In genomic region chr9:20684035-20684864, GRCh38 we compare ENCODE assay signal across 8 cellular contexts. TPM values are rescaled to one million over a fixed set of nuclear protein-coding genes. Genes with fewer than 3 reads are reported as not detected.
A peak's percentile ranks its signal among the peaks of the same experiment; 100 is the strongest.
DNase-seq lines count a peak whose midpoint lies in the region; ATAC-seq, FAIRE-seq and TF ChIP-seq lines count a peak whose summit lies in the region.

Gene FOCAD, plus strand, starts transcription at chr9:20684259. Its CDS starts 31,095 bp downstream, at chr9:20715354.

- intact Hi-C loops in Right ventricle myocardium inferior (cut with DNase I), result no loop called here
- intact Hi-C loops in pancreas (cut with DNase I), result loop anchor here in 1 of 3 donors (10.0 kb wide), 1 partner anchor 51 kb away; no protein-coding TSS in a partner anchor
- intact Hi-C loops in tibial artery (cut with DNase I; ENCODE audit: low total_unique reads), result loop anchor here (5.0 kb wide), 1 partner anchor 62 kb away; the partner anchor contains the start of gene MLLT3

- no peaks in the 10 kb centered on the region for H3K27me3 Mint-ChIP-seq in activated naive CD8-positive, alpha-beta T cell treated with anti-CD3 and anti-CD28 coated beads, Interleukin-2, amount 10 ng/mL, durations not matched to agents 7 days and 5 days

- POLR2A ChIA-PET in HEK293T (lab: Yijun Ruan, JAX), result interaction anchor here (0.6 to 1.8 kb wide), 18 partner anchors 8 to 302 kb away, joined by 3 to 12 read pairs (median 4); partner anchors contain the start of gene MLLT3
- POLR2A ChIA-PET in SK-N-SH (lab: Yijun Ruan, JAX), result interaction anchor here (0.7 to 1.8 kb wide), 7 partner anchors 8 to 1275 kb away, joined by 3 to 8 read pairs (median 3); partner anchors contain the start of gene MLLT3
- POLR2A ChIA-PET in activated naive CD8-positive, alpha-beta T cell treated with anti-CD3 and anti-CD28 coated beads, Interleukin-2, amount 10 ng/mL, durations not matched to agents 7 days and 5 days (lab: Charles Lee), result interaction anchor here (0.5 to 3.1 kb wide), 20 partner anchors 12 to 1263 kb away, joined by 3 to 39 read pairs (median 4); partner anchors contain the start of gene MLLT3

- H3K4me3 ChIP-seq in SK-N-SH (ENCODE audit: low read depth in 2 of 2, low read length in 1 of 2), result peak within 1 kb of the TSS; percentile 90 to 91
- H3K4me3 ChIP-seq in pancreas, result peak within 1 kb of the TSS; percentile 75 to 96 (median 81)
- H3K4me3 ChIP-seq in tibial artery, result peak within 1 kb of the TSS; percentile 76 to 85

- peak within 1 kb of the TSS; percentile 89 for H3K27ac Mint-ChIP-seq in activated naive CD8-positive, alpha-beta T cell treated with anti-CD3 and anti-CD28 coated beads, Interleukin-2, amount 10 ng/mL, durations not matched to agents 7 days and 5 days

- H3K4me1 ChIP-seq in SK-N-SH (ENCODE audit: control insufficient read depth in 1 of 2, insufficient read depth in 2 of 2, low read depth in 1 of 2, low read length in 1 of 2) (peaks cover 8 to 11% of the 10 kb centered on the region in 2 experiments; a peak in 3 of 4 replicates), pancreas (peaks cover 9 to 19% (median 15%) of the 10 kb centered on the region in 3 donors), tibial artery (peaks cover 0 to 16% (median 9%) of the 10 kb centered on the region in 4 donors)

- no peaks in the 10 kb centered on the region for H3K9me2 ChIP-seq in SK-N-SH

- H3K36me3 ChIP-seq in SK-N-SH (replicated peaks in 1 of 2; ENCODE audit: control insufficient read depth in 1 of 2, insufficient read depth in 2 of 2, low read length in 1 of 2) (no peaks in the 10 kb centered on the region), pancreas (no peaks in the 10 kb centered on the region), tibial artery (no peaks in the 10 kb centered on the region)

- no peak; the same call in 1 of the 2 replicates for TF ChIP-seq RAD21 in SK-N-SH (IDR thresholded peaks at IDR 0.05; ENCODE audit: low read length)

- no peak for TF ChIP-seq EP300 in SK-N-SH (IDR thresholded peaks at IDR 0.05; ENCODE audit: borderline replicate concordance in 1 of 2, low read depth in 1 of 2, low read length in 1 of 2)

- DNase-seq in GM04503 (ENCODE audit: low read depth), result peak; percentile 49
- DNase-seq in HEK293T (ENCODE audit: extremely low spot score), result peak; percentile 96
- DNase-seq in MV-4-11 (lab: John Stamatoyannopoulos, UW), result peak; percentile 91
- DNase-seq in SK-N-SH, result peak; percentile 98
- peak; percentile 98 for DNase-seq in activated naive CD8-positive, alpha-beta T cell treated with anti-CD3 and anti-CD28 coated beads, Interleukin-2, amount 10 ng/mL, durations not matched to agents 7 days and 5 days
- DNase-seq in Right ventricle myocardium inferior (ENCODE audit: missing footprints), result peak; percentile 98
- peak; percentile 94 to 98 (median 96) for DNase-seq in pancreas
- DNase-seq in tibial artery, result peak; percentile 95 to 97

- peaks cover 42% of the 10 kb centered on the region for H3K79me2 ChIP-seq in SK-N-SH (ENCODE audit: insufficient read depth)

- peak within 1 kb of the TSS; percentile 96 for H3K4me2 ChIP-seq in SK-N-SH

- no peaks in the 10 kb centered on the region for H3K9me3 Mint-ChIP-seq in activated naive CD8-positive, alpha-beta T cell treated with anti-CD3 and anti-CD28 coated beads, Interleukin-2, amount 10 ng/mL, durations not matched to agents 7 days and 5 days

- H3K4me3 Mint-ChIP-seq in activated naive CD8-positive, alpha-beta T cell treated with anti-CD3 and anti-CD28 coated beads, Interleukin-2, amount 10 ng/mL, durations not matched to agents 7 days and 5 days, result peak within 1 kb of the TSS; percentile 94

- peaks cover 16% of the 10 kb centered on the region for H3K4me1 Mint-ChIP-seq in activated naive CD8-positive, alpha-beta T cell treated with anti-CD3 and anti-CD28 coated beads, Interleukin-2, amount 10 ng/mL, durations not matched to agents 7 days and 5 days

- H2AFZ ChIP-seq in SK-N-SH (ENCODE audit: low read depth), result peak within 1 kb of the TSS; percentile 87

- FAIRE-seq in pancreas (lab: Jason Lieb, UNC), result no peak

- no peaks in the 10 kb centered on the region for H3K27me3 ChIP-seq in SK-N-SH (ENCODE audit: insufficient read depth)
- no peaks in the 10 kb centered on the region for H3K27me3 ChIP-seq in pancreas
- no peaks in the 10 kb centered on the region for H3K27me3 ChIP-seq in tibial artery

- H3K9ac ChIP-seq in SK-N-SH, result peak within 1 kb of the TSS; percentile 79

- 2% methylated on average over 15 of the region's 77 CpGs for WGBS in SK-N-SH (ENCODE audit: low lambda C conversion rate)
- 0% methylated on average over 63 to 77 of the region's 77 CpGs for WGBS in pancreas, 2 donors

- TF ChIP-seq CTCF in SK-N-SH (IDR thresholded peaks at IDR 0.05) (no peak), pancreas (IDR thresholded peaks at IDR 0.05) (no peak), tibial artery (IDR thresholded peaks at IDR 0.05) (peak in 1 of 2 experiments; percentile 6)

- CTCF ChIA-PET in HEK293T (lab: Yijun Ruan, JAX) (interaction anchor here (0.5 to 1.1 kb wide), 3 partner anchors 18 to 1555 kb away, joined by 3 read pairs; no protein-coding TSS in a partner anchor), SK-N-SH (lab: Yijun Ruan, JAX) (interaction anchor here (1.1 to 1.7 kb wide), 7 partner anchors 8 to 427 kb away, joined by 3 to 6 read pairs (median 4); partner anchors contain the start of gene MLLT3)

- H3F3A ChIP-seq in SK-N-SH (replicated peaks; ENCODE audit: insufficient read depth), result peaks cover 20% of the 10 kb centered on the region

- H4K20me1 ChIP-seq in SK-N-SH (ENCODE audit: insufficient read depth), result 0 out of 2 replicates have a peak, but pooled peaks cover 7% of the 10 kb centered on the region

- ATAC-seq in activated naive CD8-positive, alpha-beta T cell treated with anti-CD3 and anti-CD28 coated beads, Interleukin-2, amount 10 ng/mL, durations not matched to agents 7 days and 5 days (ENCODE audit: low read depth), result peak; percentile 98
- ATAC-seq in Right ventricle myocardium inferior, result peak; percentile 99
- peak; percentile 95 to 99 (median 98) for ATAC-seq in pancreas

- peak within 1 kb of the TSS; percentile 85 to 87 for H3K27ac ChIP-seq in SK-N-SH (ENCODE audit: low read depth in 2 of 2, low read length in 1 of 2)
- peak within 1 kb of the TSS; percentile 86 to 97 (median 89) for H3K27ac ChIP-seq in pancreas
- peak within 1 kb of the TSS; percentile 80 to 84 for H3K27ac ChIP-seq in tibial artery

- H3K9me3 ChIP-seq in SK-N-SH (no peaks in the 10 kb centered on the region), pancreas (no peaks in the 10 kb centered on the region), tibial artery (no peaks in the 10 kb centered on the region)

- H3K36me3 Mint-ChIP-seq in activated naive CD8-positive, alpha-beta T cell treated with anti-CD3 and anti-CD28 coated beads, Interleukin-2, amount 10 ng/mL, durations not matched to agents 7 days and 5 days, result peaks cover 2% of the 10 kb centered on the region

TF ChIP-seq in HEK293T, 16 proteins besides CTCF, POLR2A, EP300 and RAD21:
- no peak for TF ChIP-seq ELF4 (IDR thresholded peaks at IDR 0.05)
- no peak for TF ChIP-seq FOXA1 (IDR thresholded peaks at IDR 0.05)
- no peak for TF ChIP-seq SP1 (IDR thresholded peaks at IDR 0.05)
- TF ChIP-seq TARDBP (IDR thresholded peaks at IDR 0.05), result no peak
- TF ChIP-seq FOXM1 (IDR thresholded peaks at IDR 0.05; ENCODE audit: borderline replicate concordance), result 0 out of 2 replicates have a peak, but pooled peaks have one; percentile 55
- TF ChIP-seq SUZ12 (IDR thresholded peaks at IDR 0.05), result no peak
- no peak for TF ChIP-seq LEF1 (IDR thresholded peaks at IDR 0.05; ENCODE audit: borderline replicate concordance)
- peak; percentile 51; the same call in 1 of the 2 replicates for TF ChIP-seq L3MBTL2 (conservative IDR thresholded peaks at IDR 0.05)
- no peak for TF ChIP-seq ARNT (IDR thresholded peaks at IDR 0.05)
- TF ChIP-seq ZNF384 (IDR thresholded peaks at IDR 0.05), result no peak
- no peak for TF ChIP-seq PKNOX1 (IDR thresholded peaks at IDR 0.05)

TF ChIP-seq in SK-N-SH, 30 proteins besides CTCF, POLR2A, EP300 and RAD21 (continues in another document):
- TF ChIP-seq CHD2 (IDR thresholded peaks at IDR 0.05; ENCODE audit: low read length, partially characterized antibody), result peak; percentile 89
- peak; percentile 65; the same call in 1 of the 2 replicates for TF ChIP-seq MAX (IDR thresholded peaks at IDR 0.05; ENCODE audit: low read depth)
- TF ChIP-seq FOSL2 (IDR thresholded peaks at IDR 0.05; ENCODE audit: borderline replicate concordance, low read depth), result peak; percentile 70; the same call in 1 of the 2 replicates
- peak; percentile 76 for TF ChIP-seq MXI1 (IDR thresholded peaks at IDR 0.05; ENCODE audit: low read depth, low read length)
- TF ChIP-seq TAF1 (IDR thresholded peaks at IDR 0.05; ENCODE audit: borderline replicate concordance, low read depth, low read length), result peak; percentile 89
- peak; percentile 88 for TF ChIP-seq NRF1 (IDR thresholded peaks at IDR 0.05; ENCODE audit: low read depth, low read length)
- TF ChIP-seq USF2 (IDR thresholded peaks at IDR 0.05; ENCODE audit: borderline replicate concordance, low read depth, low read length), result no peak
- TF ChIP-seq PBX3 (IDR thresholded peaks at IDR 0.05), result peak; percentile 19; the same call in 1 of the 2 replicates

RNA-seq across cellular contexts. Expression of gene FOCAD, which starts in this region (rescaled TPM):
- 15.8 and 18.5 TPM in 2 replicates for polyA plus RNA-seq in SK-N-SH (2012; rRNA removed)
- 13.4 and 13.6 TPM in 2 replicates for polyA plus RNA-seq in SK-N-SH (2012; cell fraction: cytosol; rRNA removed)
- 23.2 and 35.4 TPM in 2 replicates for polyA plus RNA-seq in SK-N-SH (2012; cell fraction: nucleus; rRNA removed)
- 10 to 100 TPM; 21.2 to 28.3 TPM for total RNA-seq in activated naive CD8-positive, alpha-beta T cell treated with anti-CD3 and anti-CD28 coated beads, Interleukin-2, amount 10 ng/mL, durations not matched to agents 7 days and 5 days
- total RNA-seq in Right ventricle myocardium inferior, result 29.8 TPM
- 10 to 100 TPM; 15.8 to 27.7 (median 17.7) TPM for total RNA-seq in pancreas
- polyA plus RNA-seq in pancreas, result 10 to 100 TPM in 1 of 2 donors, 1 to 10 TPM in 1; 5.4 to 15.1 TPM

Comparison
In these comparisons a context has a peak if more than half of its experiments do, and no peak if none do; other contexts are left out.
1. Peak in every context shown above with its lines: DNase-seq, ATAC-seq, H3K4me3 ChIP-seq and H3K27ac ChIP-seq.